15 cellular contexts compared by ENCODE assay signal in genomic region chr2:131486201-131486910, GRCh38. TPM values are rescaled to one million over a fixed set of nuclear protein-coding genes. Genes with fewer than 3 reads are reported as not detected.
DNase-seq lines count a peak whose midpoint lies in the region; ATAC-seq and TF ChIP-seq lines count a peak whose summit lies in the region.
"Not testable (repeated sequence)": the region's sequence is repeated elsewhere in the genome, so short reads cannot be mapped to it uniquely, and the experiment has no call there.
"Had no signal": no experiment of that assay in that cellular context is flagged by ENCODE, and none has a peak within 500 bp of the region (broad histone marks: within the 10 kb centered on the region; RNA-seq: fewer than 3 reads in every experiment).

No MANE protein-coding gene starts in this region.

- H3K79me2 ChIP-seq in mesendoderm (ENCODE audit: control insufficient read depth, insufficient read depth, low read length): peaks cover 17% of the 10 kb centered on the region

- WGBS in mesendoderm (ENCODE audit: extremely low coverage, insufficient coverage, low lambda C conversion rate): no CpG with 5 or more reads among the region's 15 CpGs
- 87 to 96% (median 89%) methylated on average over 13 to 15 of the region's 15 CpGs for WGBS in spleen, 5 donors

- H2BK15ac ChIP-seq in mesendoderm (replicated peaks; ENCODE audit: low read depth): not testable (repeated sequence)

- H3K79me1 ChIP-seq in mesendoderm (ENCODE audit: low read length): not testable (repeated sequence)

- POLR2A ChIA-PET in activated naive CD8-positive, alpha-beta T cell treated with anti-CD3 and anti-CD28 coated beads, Interleukin-2, amount 10 ng/mL, durations not matched to agents 7 days and 5 days (lab: Charles Lee): not testable (repeated sequence)

- H3K23ac ChIP-seq in mesendoderm (ENCODE audit: low read length): not testable (repeated sequence)

- not testable (repeated sequence) for H3K56ac ChIP-seq in mesendoderm (ENCODE audit: low read length)

- H3K9ac ChIP-seq in BLaER1 treated with 17β-estradiol and CSF1 and Interleukin-3, amounts not matched to agents 10 nM and 100 nM: 0 out of 22 replicates have a peak overlapping the region, but pooled peaks of 1 of the 11 experiments have one; percentile 10
- not testable (repeated sequence) for H3K9ac ChIP-seq in mesendoderm (ENCODE audit: low read length)

- peaks cover 27 to 52% (median 48%) of the 10 kb centered on the region in 10 experiments for H3K4me1 ChIP-seq in BLaER1 treated with 17β-estradiol and CSF1 and Interleukin-3, amounts not matched to agents 10 nM and 100 nM
- not testable (repeated sequence) for H3K4me1 ChIP-seq in mesendoderm (ENCODE audit: control insufficient read depth, low read depth, low read length)
- peaks cover 6 to 23% (median 12%) of the 10 kb centered on the region in 6 donors for H3K4me1 ChIP-seq in spleen

- peaks cover 22 to 64% (median 36%) of the 10 kb centered on the region in 11 experiments for H3K36me3 ChIP-seq in BLaER1 treated with 17β-estradiol and CSF1 and Interleukin-3, amounts not matched to agents 10 nM and 100 nM
- H3K36me3 ChIP-seq in mesendoderm (ENCODE audit: control insufficient read depth, insufficient read depth, low read length): not testable (repeated sequence)
- H3K36me3 ChIP-seq in spleen: peaks cover 0 to 41% (median 3%) of the 10 kb centered on the region in 6 donors

- H4K5ac ChIP-seq in mesendoderm (ENCODE audit: low read length): not testable (repeated sequence)

- not testable (repeated sequence) for H3K4me3 Mint-ChIP-seq in activated naive CD8-positive, alpha-beta T cell treated with anti-CD3 and anti-CD28 coated beads, Interleukin-2, amount 10 ng/mL, durations not matched to agents 7 days and 5 days; glutamatergic neuron (ENCODE audit: unreplicated experiment)

- H4K20me1 ChIP-seq in BLaER1 treated with 17β-estradiol and CSF1 and Interleukin-3, amounts not matched to agents 10 nM and 100 nM: peaks cover 23 to 78% (median 57%) of the 10 kb centered on the region in 11 experiments; a peak in 20 of 22 replicates

- not testable (repeated sequence) for H4K8ac ChIP-seq in mesendoderm (ENCODE audit: low read depth, low read length)

- peak overlapping the region; percentile 61 for H3K27ac Mint-ChIP-seq in activated naive CD8-positive, alpha-beta T cell treated with anti-CD3 and anti-CD28 coated beads, Interleukin-2, amount 10 ng/mL, durations not matched to agents 7 days and 5 days
- peak overlapping the region; percentile 91 for H3K27ac Mint-ChIP-seq in glutamatergic neuron (ENCODE audit: unreplicated experiment)

- H3K4me3 ChIP-seq in BLaER1 treated with 17β-estradiol and CSF1 and Interleukin-3, amounts not matched to agents 10 nM and 100 nM; mesendoderm (ENCODE audit: low read length); spleen: not testable (repeated sequence)

- H3K27ac ChIP-seq in BLaER1 treated with 17β-estradiol and CSF1 and Interleukin-3, amounts not matched to agents 10 nM and 100 nM: peak overlapping the region in 3 of 11 experiments; percentile 14 to 18 (median 17); a peak in 3 of 22 replicates
- not testable (repeated sequence) for H3K27ac ChIP-seq in mesendoderm (ENCODE audit: low read depth, low read length); spleen

- peak overlapping the region in 8 of 11 experiments; percentile 8 to 74 (median 56); a peak in 16 of 22 replicates for H3K4me2 ChIP-seq in BLaER1 treated with 17β-estradiol and CSF1 and Interleukin-3, amounts not matched to agents 10 nM and 100 nM
- not testable (repeated sequence) for H3K4me2 ChIP-seq in mesendoderm (ENCODE audit: low read length)

- not testable (repeated sequence) for TF ChIP-seq POLR2A in spleen (IDR thresholded peaks at IDR 0.05)

- not testable (repeated sequence) for H3K27me3 ChIP-seq in BLaER1 treated with 17β-estradiol and CSF1 and Interleukin-3, amounts not matched to agents 10 nM and 100 nM; mesendoderm (ENCODE audit: insufficient read depth, low read length, poor library complexity); spleen (replicated peaks in 1 of 7)

- TF ChIP-seq CTCF in glutamatergic neuron (IDR thresholded peaks at IDR 0.05; ENCODE audit: partially characterized antibody, unreplicated experiment); spleen (IDR thresholded peaks at IDR 0.05 in 8 of 11, conservative IDR thresholded peaks at IDR 0.05 in 3 of 11): not testable (repeated sequence)

- H3K4me1 Mint-ChIP-seq in activated naive CD8-positive, alpha-beta T cell treated with anti-CD3 and anti-CD28 coated beads, Interleukin-2, amount 10 ng/mL, durations not matched to agents 7 days and 5 days: peaks cover 29% of the 10 kb centered on the region
- H3K4me1 Mint-ChIP-seq in glutamatergic neuron (ENCODE audit: low read depth, unreplicated experiment): peaks cover 27% of the 10 kb centered on the region

- H3K36me3 Mint-ChIP-seq in activated naive CD8-positive, alpha-beta T cell treated with anti-CD3 and anti-CD28 coated beads, Interleukin-2, amount 10 ng/mL, durations not matched to agents 7 days and 5 days: peaks cover 12% of the 10 kb centered on the region
- not testable (repeated sequence) for H3K36me3 Mint-ChIP-seq in glutamatergic neuron (ENCODE audit: unreplicated experiment)

- H3K9me3 ChIP-seq in BLaER1 treated with 17β-estradiol and CSF1 and Interleukin-3, amounts not matched to agents 10 nM and 100 nM (replicated peaks in 1 of 11); spleen: not testable (repeated sequence)

- ATAC-seq in activated naive CD8-positive, alpha-beta T cell treated with anti-CD3 and anti-CD28 coated beads, Interleukin-2, amount 10 ng/mL, durations not matched to agents 7 days and 5 days (ENCODE audit: low read depth): not testable (repeated sequence)

- H2BK5ac ChIP-seq in mesendoderm (ENCODE audit: low read length): not testable (repeated sequence)

- DNase-seq in ELF-1 (ENCODE audit: low read depth, low spot score) (peak; percentile 35), NCI-H69 (lab: John Stamatoyannopoulos, UW) (peak; percentile 10), mesendoderm (peak; percentile 22), spleen (peak; percentile 41)
- DNase-seq in activated CD8-positive, alpha-beta memory T cell treated with anti-CD3 and anti-CD28 coated beads for 24 hours: peak; percentile 33
- not testable (repeated sequence) for DNase-seq in activated naive CD8-positive, alpha-beta T cell treated with anti-CD3 and anti-CD28 coated beads, Interleukin-2, amount 10 ng/mL, durations not matched to agents 7 days and 5 days; glutamatergic neuron

- not testable (repeated sequence) for H3K27me3 Mint-ChIP-seq in activated naive CD8-positive, alpha-beta T cell treated with anti-CD3 and anti-CD28 coated beads, Interleukin-2, amount 10 ng/mL, durations not matched to agents 7 days and 5 days
- peaks cover 10% of the 10 kb centered on the region for H3K27me3 Mint-ChIP-seq in glutamatergic neuron (ENCODE audit: unreplicated experiment)

- H2BK120ac ChIP-seq in mesendoderm (ENCODE audit: low read depth, low read length): not testable (repeated sequence)

- not testable (repeated sequence) for H3K18ac ChIP-seq in mesendoderm (ENCODE audit: low read length)

- not testable (repeated sequence) for H3K4ac ChIP-seq in mesendoderm (ENCODE audit: low read depth, low read length)

- not testable (repeated sequence) for H2AK5ac ChIP-seq in mesendoderm (ENCODE audit: low read length)

- intact Hi-C loops in spleen (cut with DNase I; ENCODE audit: low total_unique reads): not testable (repeated sequence)

- not testable (repeated sequence) for H3K9me3 Mint-ChIP-seq in activated naive CD8-positive, alpha-beta T cell treated with anti-CD3 and anti-CD28 coated beads, Interleukin-2, amount 10 ng/mL, durations not matched to agents 7 days and 5 days; glutamatergic neuron (ENCODE audit: unreplicated experiment)

RNA-seq across cellular contexts. Expression of gene MZT2A, which starts 5.8 kb away (rescaled TPM):
- total RNA-seq in activated naive CD8-positive, alpha-beta T cell treated with anti-CD3 and anti-CD28 coated beads, Interleukin-2, amount 10 ng/mL, durations not matched to agents 7 days and 5 days: 100 to 1,000 TPM; 233 to 253 TPM
- total RNA-seq in glutamatergic neuron (ENCODE audit: unreplicated experiment) (100 TPM), spleen (10 to 100 TPM; 23.7 to 70.6 (median 38.4) TPM)
- polyA plus RNA-seq in mesendoderm (2013, experiment 1 of 2): 204 TPM
- 192 TPM for polyA plus RNA-seq in mesendoderm (2013, experiment 2 of 2)
- 100 to 1,000 TPM in 2 of 3 donors, 10 to 100 TPM in 1; 90.0 to 190 (median 108) TPM for polyA plus RNA-seq in spleen

RNA-seq across cellular contexts. Expression of gene TUBA3D, which starts 10.4 kb away (rescaled TPM):
- not detected for total RNA-seq in activated naive CD8-positive, alpha-beta T cell treated with anti-CD3 and anti-CD28 coated beads, Interleukin-2, amount 10 ng/mL, durations not matched to agents 7 days and 5 days
- not detected for total RNA-seq in glutamatergic neuron (ENCODE audit: unreplicated experiment)
- polyA plus RNA-seq in mesendoderm (2013, experiment 1 of 2): 0.17 TPM
- polyA plus RNA-seq in mesendoderm (2013, experiment 2 of 2): 0.32 TPM
- total RNA-seq in spleen: not detected
- under 1 TPM in 2 of 3 donors, not detected in 1; 0.10 to 0.86 TPM for polyA plus RNA-seq in spleen
- total RNA-seq: A673; CD4-positive, CD25-positive, alpha-beta regulatory T cell; CD8-positive, alpha-beta memory T cell; G401; GM12878 had no signal
- polyA plus RNA-seq: AG04450; CD4-positive, CD25-positive, alpha-beta regulatory T cell; IgD-negative memory B cell had no signal

RNA-seq across cellular contexts. Expression of gene CCDC74A, which starts 41.3 kb away (rescaled TPM):
- 1 to 10 TPM; 4.8 to 4.9 TPM for total RNA-seq in activated naive CD8-positive, alpha-beta T cell treated with anti-CD3 and anti-CD28 coated beads, Interleukin-2, amount 10 ng/mL, durations not matched to agents 7 days and 5 days
- total RNA-seq in glutamatergic neuron (ENCODE audit: unreplicated experiment) (0.54 TPM), spleen (1 to 10 TPM in 4 of 7 donors, under 1 TPM in 3; 0.44 to 3.7 (median 1.0) TPM)
- 12.1 TPM for polyA plus RNA-seq in mesendoderm (2013, experiment 1 of 2)
- 11.4 TPM for polyA plus RNA-seq in mesendoderm (2013, experiment 2 of 2)
- 1 to 10 TPM in 2 of 3 donors, under 1 TPM in 1; 0.77 to 1.2 (median 1.2) TPM for polyA plus RNA-seq in spleen
- polyA plus RNA-seq: IgD-negative memory B cell had no signal
